Comparison of ENCODE assay signal across 1 cellular context in genomic region chr2:182038579-182038978, GRCh38.
TF ChIP-seq lines count a peak whose summit lies in the region.

No MANE protein-coding gene starts in this region.

TF ChIP-seq in HepG2, 621 proteins besides CTCF, POLR2A, EP300 and RAD21 (continued from another document):
- no peak for TF ChIP-seq TIGD3 (CRISPR knock-in tag; IDR thresholded peaks at IDR 0.05; ENCODE audit: borderline replicate concordance)
- no peak for TF ChIP-seq SOX13 (IDR thresholded peaks at IDR 0.05)
- no peak for TF ChIP-seq SOX13 (CRISPR knock-in tag; conservative IDR thresholded peaks at IDR 0.05 in 1 of 2, IDR thresholded peaks at IDR 0.05 in 1 of 2)
- no peak for TF ChIP-seq MBD4 (IDR thresholded peaks at IDR 0.05; ENCODE audit: borderline replicate concordance, low read length)
- TF ChIP-seq KDM2A (CRISPR knock-in tag; IDR thresholded peaks at IDR 0.05; ENCODE audit: borderline replicate concordance, low read depth), result no peak
- TF ChIP-seq GATA4 (IDR thresholded peaks at IDR 0.05; ENCODE audit: borderline replicate concordance, low read depth), result no peak
- no peak for TF ChIP-seq SRSF1 (optimal IDR thresholded peaks at IDR 0.05; ENCODE audit: low read depth, low read length)
- no peak for TF ChIP-seq ONECUT2 (CRISPR knock-in tag; IDR thresholded peaks at IDR 0.05)
- TF ChIP-seq TGIF2 (CRISPR knock-in tag; IDR thresholded peaks at IDR 0.05), result no peak
TF ChIP-seq in HepG2: peak in this region for 0.
